Comparison of ENCODE assay signal across 15 cellular contexts in genomic region chr10:12466701-12467100, GRCh38.
DNase-seq lines count a peak whose midpoint lies in the region; TF ChIP-seq lines count a peak whose summit lies in the region.
"Had no signal": no experiment of that assay in that cellular context is flagged by ENCODE, and none has a peak within 500 bp of the region (broad histone marks: within the 10 kb centered on the region; RNA-seq: fewer than 3 reads in every experiment).

No MANE protein-coding gene starts in this region.

- no peaks in the 10 kb centered on the region for H3K27me3 ChIP-seq in mesendoderm (ENCODE audit: insufficient read depth, low read length, poor library complexity)
- H3K27me3 ChIP-seq: BLaER1 treated with 17β-estradiol and CSF1 and Interleukin-3, amounts not matched to agents 10 nM and 100 nM had no signal

- H3K9ac ChIP-seq in mesendoderm (ENCODE audit: low read length) = no peak overlapping the region
- H3K9ac ChIP-seq: BLaER1 treated with 17β-estradiol and CSF1 and Interleukin-3, amounts not matched to agents 10 nM and 100 nM had no signal

- intact Hi-C loops in CD14-positive monocyte (cut with micrococcal nuclease) = no loop called here
- intact Hi-C loops in activated T-helper 2 cell treated with anti-CD3 and anti-CD28 coated beads, Interferon-gamma antibody, Interleukin-2, Interleukin-4, amounts not matched to agents 10 μg/mL and 5 μg/mL and 100 μg/mL, durations not matched to agents 14 hours and 24 hours and 36 hours (cut with micrococcal nuclease) = no loop called here

- H2AK5ac ChIP-seq in mesendoderm (ENCODE audit: low read length) = no peak overlapping the region

- no peak overlapping the region for H2BK15ac ChIP-seq in mesendoderm (replicated peaks; ENCODE audit: low read depth)

- TF ChIP-seq CTCF in CD14-positive monocyte (IDR thresholded peaks at IDR 0.05) = no peak

- H4K8ac ChIP-seq in mesendoderm (ENCODE audit: low read depth, low read length) = no peak overlapping the region

- no peaks in the 10 kb centered on the region for H3K79me2 ChIP-seq in mesendoderm (ENCODE audit: control insufficient read depth, insufficient read depth, low read length)

- H3K4me1 ChIP-seq in mesendoderm (ENCODE audit: control insufficient read depth, low read depth, low read length) = no peaks in the 10 kb centered on the region

- H3K79me1 ChIP-seq in mesendoderm (ENCODE audit: low read length) = no peaks in the 10 kb centered on the region

- no peak overlapping the region for H2BK120ac ChIP-seq in mesendoderm (ENCODE audit: low read depth, low read length)

- H3K27ac ChIP-seq in mesendoderm (ENCODE audit: low read depth, low read length) = no peak overlapping the region
- H3K27ac ChIP-seq: BLaER1 treated with 17β-estradiol and CSF1 and Interleukin-3, amounts not matched to agents 10 nM and 100 nM; VCaP had no signal

- DNase-seq in DMS53 treated with DMSO at 0.1 percent for 48 hours (lab: John Stamatoyannopoulos, UW; ENCODE audit: unreplicated experiment) (peak; percentile 98), NCI-H1694 (lab: John Stamatoyannopoulos, UW) (peak; percentile 73), SK-N-DZ (ENCODE audit: low spot score) (peak; percentile 26), mesendoderm (no peak), HCEC 1CT (no peak), CD1c-positive myeloid dendritic cell (ENCODE audit: extremely low spot score) (no peak), CD14-positive monocyte (ENCODE audit: low spot score) (no peak)
- no peak for DNase-seq in activated T-helper 2 cell treated with anti-CD3 and anti-CD28 coated beads, Interferon-gamma antibody, Interleukin-2, Interleukin-4, amounts not matched to agents 10 μg/mL and 5 μg/mL and 100 μg/mL, durations not matched to agents 14 hours and 24 hours and 36 hours (ENCODE audit: low spot score)
- DNase-seq: activated CD8-positive, alpha-beta memory T cell treated with anti-CD3 and anti-CD28 coated beads, Interleukin-2, amount 50 U/mL, for 4 hours; amniotic stem cell; effector CD8-positive, alpha-beta T cell; foreskin melanocyte; NCI-H526 had no signal

- no peak overlapping the region for H4K5ac ChIP-seq in mesendoderm (ENCODE audit: low read length)

- peaks cover 0 to 8% (median 3%) of the 10 kb centered on the region in 3 donors for H3K27me3 Mint-ChIP-seq in CD14-positive monocyte (ENCODE audit: low read depth in 3 of 3)
- H3K27me3 Mint-ChIP-seq in activated T-helper 2 cell treated with anti-CD3 and anti-CD28 coated beads, Interferon-gamma antibody, Interleukin-2, Interleukin-4, amounts not matched to agents 10 μg/mL and 5 μg/mL and 100 μg/mL, durations not matched to agents 14 hours and 24 hours and 36 hours (ENCODE audit: low read depth) = no peaks in the 10 kb centered on the region

- peak overlapping the region; percentile 5 for H3K56ac ChIP-seq in mesendoderm (ENCODE audit: low read length)

- no peak overlapping the region for H3K23ac ChIP-seq in mesendoderm (ENCODE audit: low read length)

- no peak overlapping the region for H3K18ac ChIP-seq in mesendoderm (ENCODE audit: low read length)

- no CpG with 5 or more reads among the region's 9 CpGs for WGBS in mesendoderm (ENCODE audit: extremely low coverage, insufficient coverage, low lambda C conversion rate)

- no peak overlapping the region for H3K4ac ChIP-seq in mesendoderm (ENCODE audit: low read depth, low read length)

- no peak overlapping the region for H3K27ac Mint-ChIP-seq in CD14-positive monocyte
- H3K27ac Mint-ChIP-seq in activated T-helper 2 cell treated with anti-CD3 and anti-CD28 coated beads, Interferon-gamma antibody, Interleukin-2, Interleukin-4, amounts not matched to agents 10 μg/mL and 5 μg/mL and 100 μg/mL, durations not matched to agents 14 hours and 24 hours and 36 hours = no peak overlapping the region

- no peak overlapping the region for H3K4me3 Mint-ChIP-seq in CD14-positive monocyte
- no peak overlapping the region for H3K4me3 Mint-ChIP-seq in activated T-helper 2 cell treated with anti-CD3 and anti-CD28 coated beads, Interferon-gamma antibody, Interleukin-2, Interleukin-4, amounts not matched to agents 10 μg/mL and 5 μg/mL and 100 μg/mL, durations not matched to agents 14 hours and 24 hours and 36 hours (ENCODE audit: low read depth)

- H3K36me3 ChIP-seq in mesendoderm (ENCODE audit: control insufficient read depth, insufficient read depth, low read length) = no peaks in the 10 kb centered on the region

- H2BK5ac ChIP-seq in mesendoderm (ENCODE audit: low read length) = no peak overlapping the region

- H3K36me3 Mint-ChIP-seq in CD14-positive monocyte = no peaks in the 10 kb centered on the region
- H3K36me3 Mint-ChIP-seq in activated T-helper 2 cell treated with anti-CD3 and anti-CD28 coated beads, Interferon-gamma antibody, Interleukin-2, Interleukin-4, amounts not matched to agents 10 μg/mL and 5 μg/mL and 100 μg/mL, durations not matched to agents 14 hours and 24 hours and 36 hours (ENCODE audit: low read depth) = no peaks in the 10 kb centered on the region

- H3K4me3 ChIP-seq in mesendoderm (ENCODE audit: low read length) = no peak overlapping the region
- H3K4me3 ChIP-seq: BLaER1 treated with 17β-estradiol and CSF1 and Interleukin-3, amounts not matched to agents 10 nM and 100 nM had no signal

- peaks cover 9 to 15% (median 10%) of the 10 kb centered on the region in 7 donors for H3K9me3 Mint-ChIP-seq in CD14-positive monocyte
- H3K9me3 Mint-ChIP-seq in activated T-helper 2 cell treated with anti-CD3 and anti-CD28 coated beads, Interferon-gamma antibody, Interleukin-2, Interleukin-4, amounts not matched to agents 10 μg/mL and 5 μg/mL and 100 μg/mL, durations not matched to agents 14 hours and 24 hours and 36 hours = peaks cover 4% of the 10 kb centered on the region

- peaks cover 5% of the 10 kb centered on the region for H3K4me1 Mint-ChIP-seq in CD14-positive monocyte
- peaks cover 7% of the 10 kb centered on the region for H3K4me1 Mint-ChIP-seq in activated T-helper 2 cell treated with anti-CD3 and anti-CD28 coated beads, Interferon-gamma antibody, Interleukin-2, Interleukin-4, amounts not matched to agents 10 μg/mL and 5 μg/mL and 100 μg/mL, durations not matched to agents 14 hours and 24 hours and 36 hours (ENCODE audit: low read depth)

- no peak overlapping the region for H3K4me2 ChIP-seq in mesendoderm (ENCODE audit: low read length)
- H3K4me2 ChIP-seq: BLaER1 treated with 17β-estradiol and CSF1 and Interleukin-3, amounts not matched to agents 10 nM and 100 nM had no signal

Comparison
In these comparisons a context has a peak if more than half of its experiments do, and no peak if none do; other contexts are left out.
1. DNase-seq: peak in DMS53 treated with DMSO at 0.1 percent for 48 hours (single experiment), NCI-H1694 (single experiment) and SK-N-DZ (single experiment); none in mesendoderm (single experiment), HCEC 1CT (single experiment), CD1c-positive myeloid dendritic cell (single experiment), CD14-positive monocyte (single experiment) and activated T-helper 2 cell treated with anti-CD3 and anti-CD28 coated beads, Interferon-gamma antibody, Interleukin-2, Interleukin-4, amounts not matched to agents 10 μg/mL and 5 μg/mL and 100 μg/mL, durations not matched to agents 14 hours and 24 hours and 36 hours (single experiment).